ENCODE assay signal across 13 cellular contexts in genomic region chr7:34946486-34946885, GRCh38.
DNase-seq lines count a peak whose midpoint lies in the region; ATAC-seq, FAIRE-seq and TF ChIP-seq lines count a peak whose summit lies in the region.
"Had no signal": no experiment of that assay in that cellular context is flagged by ENCODE, and none has a peak within 500 bp of the region (broad histone marks: within the 10 kb centered on the region; RNA-seq: fewer than 3 reads in every experiment).

No MANE protein-coding gene starts in this region.

- H3K79me2 ChIP-seq in K562 (ENCODE audit: control insufficient read depth, insufficient read depth, low read length) = no peaks in the 10 kb centered on the region

- TF ChIP-seq RAD21 in K562 (CRISPR knock-in tag; conservative IDR thresholded peaks at IDR 0.05 in 1 of 2, IDR thresholded peaks at IDR 0.05 in 1 of 2) = no peak

- no peak for TF ChIP-seq POLR2A in K562 (conservative IDR thresholded peaks at IDR 0.05)

- no peak for TF ChIP-seq EP300 in K562 (IDR thresholded peaks at IDR 0.05; ENCODE audit: low read length)

- WGBS in K562 (ENCODE audit: insufficient coverage, low coverage, missing lambda C conversion rate) = 37% methylated on average over 4 of the region's 4 CpGs

- DNase-seq in Right ventricle myocardium superior (no peak), right atrium auricular region (ENCODE audit: low spot score) (no peak), G401 (ENCODE audit: low spot score) (peak; percentile 30), K562 (ENCODE audit: extremely low read depth in 1 of 4, low spot score in 3 of 4) (no peak), upper lobe of right lung (no peak), ureter (ENCODE audit: low spot score) (no peak)
- DNase-seq: BE2C; CD4-positive, alpha-beta memory T cell; GM23248; H7 had no signal

- H2AFZ ChIP-seq in K562 (ENCODE audit: low read depth, low read length) = no peak overlapping the region
- H2AFZ ChIP-seq: GM23248 had no signal

- no peaks in the 10 kb centered on the region for H3K9me1 ChIP-seq in K562 (ENCODE audit: control insufficient read depth, insufficient read depth, low read length)

- FAIRE-seq in K562 (lab: Jason Lieb, UNC) = no peak
- FAIRE-seq: A549 had no signal

- POLR2A ChIA-PET in K562 (lab: Yijun Ruan, JAX) = no interaction called here

- H3K27me3 ChIP-seq in right atrium auricular region (no peaks in the 10 kb centered on the region), K562 (ENCODE audit: control insufficient read depth in 2 of 2, insufficient read depth in 2 of 2, low read length in 2 of 2) (no peaks in the 10 kb centered on the region), upper lobe of right lung (no peaks in the 10 kb centered on the region)
- H3K27me3 ChIP-seq: BE2C had no signal

- intact Hi-C loops in Right ventricle myocardium superior (cut with DNase I) (no loop called here), K562 (cut with micrococcal nuclease) (no loop called here), upper lobe of right lung (cut with DNase I) (no loop called here)

- H3K4me3 ChIP-seq in right atrium auricular region (no peak overlapping the region), K562 (no peak overlapping the region), upper lobe of right lung (no peak overlapping the region)
- H3K4me3 ChIP-seq: A549, GM23248 had no signal

- in situ Hi-C loops in G401 (cut with HindIII; ENCODE audit: low sequenced_read_pairs) = no loop called here
- in situ Hi-C loops in K562 (cut with MboI) = no loop called here

- no peak overlapping the region for H3K4me2 ChIP-seq in K562 (ENCODE audit: insufficient read depth, low read length)
- H3K4me2 ChIP-seq: A549 had no signal

- ATAC-seq in Right ventricle myocardium superior (ENCODE audit: poor library complexity) (peak; percentile 56), K562 (0 out of 3 replicates have a peak, but pooled peaks have one; percentile 32), upper lobe of right lung (peak; percentile 45), HG03095 (IDR thresholded peaks at IDR 0.05; ENCODE audit: unreplicated experiment) (no peak)
- ATAC-seq: A549 had no signal

- no peak overlapping the region for H3K9ac ChIP-seq in K562 (ENCODE audit: insufficient read depth in 1 of 2, low read depth in 2 of 2, low read length in 2 of 2)
- H3K9ac ChIP-seq: GM23248 had no signal

- no peaks in the 10 kb centered on the region for H4K20me1 ChIP-seq in K562 (replicated peaks; ENCODE audit: control insufficient read depth, insufficient read depth, low read length)

- TF ChIP-seq CTCF in right atrium auricular region (IDR thresholded peaks at IDR 0.05) (no peak), K562 (IDR thresholded peaks at IDR 0.05 in 2 of 3, conservative IDR thresholded peaks at IDR 0.05 in 1 of 3; ENCODE audit: insufficient read depth in 2 of 3, low read depth in 1 of 3, low read length in 3 of 3) (no peak), upper lobe of right lung (IDR thresholded peaks at IDR 0.05) (no peak)

- H3K9me3 ChIP-seq in right atrium auricular region = no peaks in the 10 kb centered on the region
- H3K9me3 ChIP-seq in K562 (replicated peaks; ENCODE audit: control insufficient read depth, insufficient read depth, low read depth, low read length) = no peaks in the 10 kb centered on the region
- no peaks in the 10 kb centered on the region for H3K9me3 ChIP-seq in upper lobe of right lung
- H3K9me3 ChIP-seq: A549, BE2C had no signal

- H3K36me3 ChIP-seq in right atrium auricular region (no peaks in the 10 kb centered on the region), K562 (ENCODE audit: control insufficient read depth, insufficient read depth, low read length) (peaks cover 3% of the 10 kb centered on the region; the same call in 1 of the 3 replicates), upper lobe of right lung (no peaks in the 10 kb centered on the region)
- H3K36me3 ChIP-seq: BE2C had no signal

- H3K27ac ChIP-seq in right atrium auricular region = no peak overlapping the region
- H3K27ac ChIP-seq in K562 (ENCODE audit: extremely low read depth, low read depth, low read length) = no peak overlapping the region
- no peak overlapping the region for H3K27ac ChIP-seq in upper lobe of right lung
- H3K27ac ChIP-seq: A549, C4-2B, GM23248 had no signal

- BruUV-seq in K562 (replicated peaks; lab: Mats Ljungman, UMichigan) = no TSS peak

- CTCF ChIA-PET in K562 (lab: Yijun Ruan, JAX; ENCODE audit: low intra/inter-chr PET ratio) = no interaction called here

- H3K4me1 ChIP-seq in right atrium auricular region = no peaks in the 10 kb centered on the region
- H3K4me1 ChIP-seq in K562 (replicated peaks in 1 of 2; ENCODE audit: control insufficient read depth in 2 of 2, insufficient read depth in 2 of 2, low read length in 2 of 2) = no peaks in the 10 kb centered on the region
- no peaks in the 10 kb centered on the region for H3K4me1 ChIP-seq in upper lobe of right lung

TF ChIP-seq in K562, 482 proteins besides CTCF, POLR2A, EP300 and RAD21 (continues in another document):
- TF ChIP-seq, protein P1, sequence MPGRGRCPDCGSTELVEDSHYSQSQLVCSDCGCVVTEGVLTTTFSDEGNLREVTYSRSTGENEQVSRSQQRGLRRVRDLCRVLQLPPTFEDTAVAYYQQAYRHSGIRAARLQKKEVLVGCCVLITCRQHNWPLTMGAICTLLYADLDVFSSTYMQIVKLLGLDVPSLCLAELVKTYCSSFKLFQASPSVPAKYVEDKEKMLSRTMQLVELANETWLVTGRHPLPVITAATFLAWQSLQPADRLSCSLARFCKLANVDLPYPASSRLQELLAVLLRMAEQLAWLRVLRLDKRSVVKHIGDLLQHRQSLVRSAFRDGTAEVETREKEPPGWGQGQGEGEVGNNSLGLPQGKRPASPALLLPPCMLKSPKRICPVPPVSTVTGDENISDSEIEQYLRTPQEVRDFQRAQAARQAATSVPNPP (IDR thresholded peaks at IDR 0.05; ENCODE audit: borderline replicate concordance, insufficient read depth, insufficient read length) = no peak
- TF ChIP-seq DPF2 (IDR thresholded peaks at IDR 0.05) (no peak), ZNF384 (IDR thresholded peaks at IDR 0.05; ENCODE audit: low read depth, low read length) (no peak), RBM14 (IDR thresholded peaks at IDR 0.05; ENCODE audit: borderline replicate concordance, insufficient read depth, low read depth, low read length) (no peak), SAP30 (IDR thresholded peaks at IDR 0.05; ENCODE audit: borderline replicate concordance, insufficient read depth, low read depth, low read length, poor library complexity, severe bottlenecking) (no peak), SP1 (CRISPR knock-in tag; IDR thresholded peaks at IDR 0.05) (no peak), ZNF311 (CRISPR knock-in tag; IDR thresholded peaks at IDR 0.05) (no peak), CHD4 (IDR thresholded peaks at IDR 0.05; ENCODE audit: insufficient read depth, insufficient replicate concordance, low read depth, low read length, poor library complexity, severe bottlenecking) (no peak)
- TF ChIP-seq, protein P2, sequence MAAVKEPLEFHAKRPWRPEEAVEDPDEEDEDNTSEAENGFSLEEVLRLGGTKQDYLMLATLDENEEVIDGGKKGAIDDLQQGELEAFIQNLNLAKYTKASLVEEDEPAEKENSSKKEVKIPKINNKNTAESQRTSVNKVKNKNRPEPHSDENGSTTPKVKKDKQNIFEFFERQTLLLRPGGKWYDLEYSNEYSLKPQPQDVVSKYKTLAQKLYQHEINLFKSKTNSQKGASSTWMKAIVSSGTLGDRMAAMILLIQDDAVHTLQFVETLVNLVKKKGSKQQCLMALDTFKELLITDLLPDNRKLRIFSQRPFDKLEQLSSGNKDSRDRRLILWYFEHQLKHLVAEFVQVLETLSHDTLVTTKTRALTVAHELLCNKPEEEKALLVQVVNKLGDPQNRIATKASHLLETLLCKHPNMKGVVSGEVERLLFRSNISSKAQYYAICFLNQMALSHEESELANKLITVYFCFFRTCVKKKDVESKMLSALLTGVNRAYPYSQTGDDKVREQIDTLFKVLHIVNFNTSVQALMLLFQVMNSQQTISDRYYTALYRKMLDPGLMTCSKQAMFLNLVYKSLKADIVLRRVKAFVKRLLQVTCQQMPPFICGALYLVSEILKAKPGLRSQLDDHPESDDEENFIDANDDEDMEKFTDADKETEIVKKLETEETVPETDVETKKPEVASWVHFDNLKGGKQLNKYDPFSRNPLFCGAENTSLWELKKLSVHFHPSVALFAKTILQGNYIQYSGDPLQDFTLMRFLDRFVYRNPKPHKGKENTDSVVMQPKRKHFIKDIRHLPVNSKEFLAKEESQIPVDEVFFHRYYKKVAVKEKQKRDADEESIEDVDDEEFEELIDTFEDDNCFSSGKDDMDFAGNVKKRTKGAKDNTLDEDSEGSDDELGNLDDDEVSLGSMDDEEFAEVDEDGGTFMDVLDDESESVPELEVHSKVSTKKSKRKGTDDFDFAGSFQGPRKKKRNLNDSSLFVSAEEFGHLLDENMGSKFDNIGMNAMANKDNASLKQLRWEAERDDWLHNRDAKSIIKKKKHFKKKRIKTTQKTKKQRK (IDR thresholded peaks at IDR 0.05; ENCODE audit: borderline replicate concordance, low read depth, low read length) = no peak
- TF ChIP-seq, protein P3, sequence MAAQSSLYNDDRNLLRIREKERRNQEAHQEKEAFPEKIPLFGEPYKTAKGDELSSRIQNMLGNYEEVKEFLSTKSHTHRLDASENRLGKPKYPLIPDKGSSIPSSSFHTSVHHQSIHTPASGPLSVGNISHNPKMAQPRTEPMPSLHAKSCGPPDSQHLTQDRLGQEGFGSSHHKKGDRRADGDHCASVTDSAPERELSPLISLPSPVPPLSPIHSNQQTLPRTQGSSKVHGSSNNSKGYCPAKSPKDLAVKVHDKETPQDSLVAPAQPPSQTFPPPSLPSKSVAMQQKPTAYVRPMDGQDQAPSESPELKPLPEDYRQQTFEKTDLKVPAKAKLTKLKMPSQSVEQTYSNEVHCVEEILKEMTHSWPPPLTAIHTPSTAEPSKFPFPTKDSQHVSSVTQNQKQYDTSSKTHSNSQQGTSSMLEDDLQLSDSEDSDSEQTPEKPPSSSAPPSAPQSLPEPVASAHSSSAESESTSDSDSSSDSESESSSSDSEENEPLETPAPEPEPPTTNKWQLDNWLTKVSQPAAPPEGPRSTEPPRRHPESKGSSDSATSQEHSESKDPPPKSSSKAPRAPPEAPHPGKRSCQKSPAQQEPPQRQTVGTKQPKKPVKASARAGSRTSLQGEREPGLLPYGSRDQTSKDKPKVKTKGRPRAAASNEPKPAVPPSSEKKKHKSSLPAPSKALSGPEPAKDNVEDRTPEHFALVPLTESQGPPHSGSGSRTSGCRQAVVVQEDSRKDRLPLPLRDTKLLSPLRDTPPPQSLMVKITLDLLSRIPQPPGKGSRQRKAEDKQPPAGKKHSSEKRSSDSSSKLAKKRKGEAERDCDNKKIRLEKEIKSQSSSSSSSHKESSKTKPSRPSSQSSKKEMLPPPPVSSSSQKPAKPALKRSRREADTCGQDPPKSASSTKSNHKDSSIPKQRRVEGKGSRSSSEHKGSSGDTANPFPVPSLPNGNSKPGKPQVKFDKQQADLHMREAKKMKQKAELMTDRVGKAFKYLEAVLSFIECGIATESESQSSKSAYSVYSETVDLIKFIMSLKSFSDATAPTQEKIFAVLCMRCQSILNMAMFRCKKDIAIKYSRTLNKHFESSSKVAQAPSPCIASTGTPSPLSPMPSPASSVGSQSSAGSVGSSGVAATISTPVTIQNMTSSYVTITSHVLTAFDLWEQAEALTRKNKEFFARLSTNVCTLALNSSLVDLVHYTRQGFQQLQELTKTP (IDR thresholded peaks at IDR 0.05; ENCODE audit: low read depth in 1 of 2, partially characterized antibody in 2 of 2) = no peak
